In the genomic region with DNA sequence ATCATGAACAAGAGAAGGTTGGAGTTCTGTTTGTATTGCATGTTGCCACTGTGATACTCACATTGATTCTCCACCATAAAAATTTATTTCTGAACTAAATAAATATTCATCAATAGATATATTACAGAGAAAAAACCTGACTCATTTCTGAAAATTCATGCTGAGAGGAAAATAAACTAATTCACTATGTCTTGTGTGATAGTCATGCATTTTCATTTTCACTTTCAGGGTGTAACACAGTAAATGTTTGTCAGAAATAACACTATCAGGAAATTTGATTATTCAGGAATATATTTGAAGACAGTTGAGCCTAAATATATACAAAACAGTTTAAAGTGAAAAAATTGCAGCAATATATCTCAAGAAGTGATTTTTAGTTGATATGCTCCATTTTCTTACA, we compare ENCODE assay signal across 24 cellular contexts.
DNase-seq lines count a peak whose midpoint lies in the region; ATAC-seq and TF ChIP-seq lines count a peak whose summit lies in the region.
"Had no signal": no experiment of that assay in that cellular context is flagged by ENCODE, and none has a peak within 500 bp of the region (broad histone marks: within the 10 kb centered on the region; RNA-seq: fewer than 3 reads in every experiment).

No MANE protein-coding gene starts in this region.

- intact Hi-C loops in Right ventricle myocardium inferior (cut with DNase I): no loop called here

- no peaks in the 10 kb centered on the region for H3K27me3 ChIP-seq in Loucy (ENCODE audit: insufficient read depth, low read length, poor library complexity, severe bottlenecking)
- H3K27me3 ChIP-seq: brain microvascular endothelial cell, neural progenitor cell had no signal

- no peaks in the 10 kb centered on the region for H4K20me1 ChIP-seq in Loucy (ENCODE audit: insufficient read depth, low read length, poor library complexity, severe bottlenecking)

- DNase-seq in NCI-H82 (lab: John Stamatoyannopoulos, UW) (no peak), Right ventricle myocardium inferior (ENCODE audit: missing footprints) (no peak), SIG-M5 treated with dmso at 0.1 percent for 504 hours (lab: John Stamatoyannopoulos, UW; ENCODE audit: unreplicated experiment) (no peak)
- DNase-seq: activated CD4-positive, alpha-beta T cell treated with anti-CD3 and anti-CD28 coated beads for 36 hours; activated naive CD4-positive, alpha-beta T cell treated with anti-CD3 and anti-CD28 coated beads for 36 hours; activated T-cell treated with anti-CD3 and anti-CD28 coated beads, Interleukin-2, amount 50 U/mL, for 48 hours; brain microvascular endothelial cell; kidney glomerular epithelial cell; NCI-H1436 treated with DMSO at 0.1 percent for 48 hours; NCI-H524 treated with DMSO at 0.1 percent for 48 hours; right cardiac atrium; RPMI8226; stimulated activated CD4-positive, alpha-beta T cell treated with anti-CD3 and anti-CD28 coated beads, Interleukin-12 subunit alpha, Interleukin-12 subunit beta, amount 100 ng/mL, for 4 hours; stimulated activated CD4-positive, alpha-beta T cell treated with anti-CD3 and anti-CD28 coated beads, Interleukin-4, amount 100 ng/mL, for 4 hours; stimulated activated naive CD4-positive, alpha-beta T cell; T-helper 17 cell had no signal

- no peak overlapping the region for H3K4me3 ChIP-seq in Loucy (ENCODE audit: low read length, poor library complexity, severe bottlenecking)
- H3K4me3 ChIP-seq: K562, neural progenitor cell, SK-N-MC, thoracic aorta had no signal

- peak overlapping the region; percentile 67; the same call in 1 of the 2 replicates for H2AFZ ChIP-seq in Loucy (ENCODE audit: low read length)
- H2AFZ ChIP-seq: neural progenitor cell had no signal

- ATAC-seq in GM18907 (IDR thresholded peaks at IDR 0.05; ENCODE audit: unreplicated experiment) (peak; percentile 54), HG02798 (IDR thresholded peaks at IDR 0.05; ENCODE audit: poor library complexity, unreplicated experiment) (peak; percentile 87), Right ventricle myocardium inferior (no peak), HG03196 (IDR thresholded peaks at IDR 0.05; ENCODE audit: unreplicated experiment) (no peak)
- ATAC-seq: activated CD4-positive, alpha-beta T cell treated with anti-CD3 and anti-CD28 coated beads for 36 hours; K562; right cardiac atrium; T-helper 17 cell had no signal

- H3K9me2 ChIP-seq in Loucy (replicated peaks; ENCODE audit: low read depth, low read length): no peaks in the 10 kb centered on the region

- H3K9me3 ChIP-seq in Loucy (ENCODE audit: insufficient read depth, low read depth, low read length): no peaks in the 10 kb centered on the region
- H3K9me3 ChIP-seq: thoracic aorta had no signal

- no peak for TF ChIP-seq CTCF in Loucy (conservative IDR thresholded peaks at IDR 0.05; ENCODE audit: low read length)

- H3K4me2 ChIP-seq in Loucy (ENCODE audit: low read depth, low read length, poor library complexity, severe bottlenecking): peak overlapping the region; percentile 32
- H3K4me2 ChIP-seq: neural progenitor cell had no signal

- H3F3A ChIP-seq in Loucy (ENCODE audit: low read depth): no peaks in the 10 kb centered on the region

- no peak overlapping the region for H3K9ac ChIP-seq in Loucy (ENCODE audit: low read depth, low read length, poor library complexity, severe bottlenecking)
- H3K9ac ChIP-seq: neural progenitor cell had no signal

- no peaks in the 10 kb centered on the region for H3K4me1 ChIP-seq in Loucy (ENCODE audit: insufficient read depth, low read length, poor library complexity, severe bottlenecking)
- H3K4me1 ChIP-seq: neural progenitor cell had no signal

- H3K36me3 ChIP-seq in Loucy (ENCODE audit: insufficient read depth, low read length): no peaks in the 10 kb centered on the region
- H3K36me3 ChIP-seq: brain microvascular endothelial cell, neural progenitor cell, thoracic aorta had no signal

- no peaks in the 10 kb centered on the region for H3K79me2 ChIP-seq in Loucy (ENCODE audit: insufficient read depth, low read length)

Comparison
In these comparisons a context has a peak if more than half of its experiments do, and no peak if none do; other contexts are left out.
1. ATAC-seq: peak in GM18907 (single experiment) and HG02798 (single experiment); none in Right ventricle myocardium inferior (single experiment) and HG03196 (single experiment).